8 cellular contexts compared by ENCODE assay signal in the genomic region with DNA sequence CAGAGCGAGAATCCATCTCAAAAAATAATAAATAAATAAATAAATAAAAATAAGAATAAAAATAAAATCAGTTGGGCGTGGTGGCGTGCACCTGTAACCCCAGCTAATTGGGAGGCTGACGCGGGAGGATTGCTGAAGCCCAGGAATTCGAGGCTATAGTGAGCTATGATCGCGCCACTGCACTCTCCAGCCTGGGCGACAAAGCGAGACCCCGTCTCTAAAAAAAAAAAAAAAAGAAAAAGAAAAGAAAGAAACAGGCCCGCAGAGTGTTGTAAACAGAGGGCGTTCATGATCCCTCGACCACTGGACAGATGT. TPM values are rescaled to one million over a fixed set of nuclear protein-coding genes. Genes with fewer than 3 reads are reported as not detected.
DNase-seq lines count a peak whose midpoint lies in the region; ATAC-seq and TF ChIP-seq lines count a peak whose summit lies in the region.

No MANE protein-coding gene starts in this region.

- CTCF ChIA-PET in Calu3 (lab: Charles Lee), result interaction anchor here (0.6 to 2.1 kb wide), 18 partner anchors 8 to 476 kb away, joined by 3 to 29 read pairs (median 4); partner anchors contain the start of genes BLVRB, C19orf47, PLD3 and SERTAD3

- TF ChIP-seq CTCF in Calu3 (IDR thresholded peaks at IDR 0.05; ENCODE audit: unreplicated experiment) (no peak), Peyer's patch (IDR thresholded peaks at IDR 0.05) (no peak), epithelial cell of proximal tubule (conservative IDR thresholded peaks at IDR 0.05; ENCODE audit: low read depth, low read length) (no peak), progenitor cell of endocrine pancreas (IDR thresholded peaks at IDR 0.05; ENCODE audit: unreplicated experiment) (no peak)

- H3K4me1 ChIP-seq in Peyer's patch, result peaks cover 3 to 42% (median 11%) of the 10 kb centered on the region in 4 donors

- H3K27me3 Mint-ChIP-seq in Calu3 (ENCODE audit: unreplicated experiment) (no peaks in the 10 kb centered on the region), progenitor cell of endocrine pancreas (peaks cover 2% of the 10 kb centered on the region)

- H3K9me3 Mint-ChIP-seq in Calu3 (ENCODE audit: low read depth, unreplicated experiment) (no peaks in the 10 kb centered on the region), progenitor cell of endocrine pancreas (ENCODE audit: low read depth) (no peaks in the 10 kb centered on the region)

- intact Hi-C loops in Calu3 (cut with micrococcal nuclease; ENCODE audit: unreplicated experiment), result no loop called here

- ATAC-seq in HG02885 (IDR thresholded peaks at IDR 0.05; ENCODE audit: poor library complexity, unreplicated experiment), result no peak

- BruUV-seq in Calu3 (replicated peaks; lab: Mats Ljungman, UMichigan), result no TSS peak

- peak overlapping the region; percentile 86 for H3K27ac Mint-ChIP-seq in Calu3 (ENCODE audit: unreplicated experiment)
- H3K27ac Mint-ChIP-seq in progenitor cell of endocrine pancreas, result peak overlapping the region; percentile 97

- H3K27ac ChIP-seq in Peyer's patch, result peak overlapping the region; percentile 95 to 99 (median 96)

- DNase-seq in Calu3, result no peak
- DNase-seq in Peyer's patch, result peak in 1 of 3 donors; percentile 40
- no peak for DNase-seq in epithelial cell of proximal tubule (ENCODE audit: low read depth)
- DNase-seq in progenitor cell of endocrine pancreas (ENCODE audit: low spot score, unreplicated experiment), result no peak
- DNase-seq in glomerular visceral epithelial cell (ENCODE audit: extremely low spot score), result no peak
- no peak for DNase-seq in anterior cingulate cortex (lab: John Stamatoyannopoulos, UW)
- DNase-seq in NCI-H1436 treated with DMSO at 0.1 percent for 48 hours (lab: John Stamatoyannopoulos, UW), result no peak

- peaks cover 52% of the 10 kb centered on the region for H3K4me1 Mint-ChIP-seq in Calu3 (ENCODE audit: low read depth, unreplicated experiment)
- H3K4me1 Mint-ChIP-seq in progenitor cell of endocrine pancreas (ENCODE audit: low read depth), result peaks cover 12% of the 10 kb centered on the region

- peaks cover 0 to 13% (median 0%) of the 10 kb centered on the region in 3 donors for H3K36me3 ChIP-seq in Peyer's patch

- H3K4me3 ChIP-seq in Peyer's patch (peak overlapping the region; percentile 52 to 71 (median 60)), epithelial cell of proximal tubule (ENCODE audit: low read depth, low read length) (peak overlapping the region; percentile 66)

- H3K4me3 Mint-ChIP-seq in Calu3 (ENCODE audit: low read depth, unreplicated experiment) (peak overlapping the region; percentile 77), progenitor cell of endocrine pancreas (ENCODE audit: low read depth) (peak overlapping the region; percentile 71)

- no peak for TF ChIP-seq POLR2A in Peyer's patch (IDR thresholded peaks at IDR 0.05)

- H3K27me3 ChIP-seq in Peyer's patch, result no peaks in the 10 kb centered on the region

- H3K36me3 Mint-ChIP-seq in Calu3 (ENCODE audit: insufficient read depth, unreplicated experiment) (peaks cover 43% of the 10 kb centered on the region), progenitor cell of endocrine pancreas (ENCODE audit: insufficient read depth) (no peaks in the 10 kb centered on the region)

- H3K9me3 ChIP-seq in Peyer's patch, result no peaks in the 10 kb centered on the region

RNA-seq across cellular contexts. Expression of gene SERTAD1, which starts 5.4 kb away (rescaled TPM):
- total RNA-seq in Calu3 (2022), result 12.3 and 15.4 TPM in 2 replicates
- 10 to 100 TPM in 2 of 4 donors, 1 to 10 TPM in 2; 4.1 to 18.2 (median 11.6) TPM for total RNA-seq in Peyer's patch
- total RNA-seq in epithelial cell of proximal tubule, result 14.2 and 14.5 TPM in 2 replicates
- 4.1 and 4.4 TPM in 2 replicates for total RNA-seq in progenitor cell of endocrine pancreas

RNA-seq across cellular contexts. Expression of gene PRX, which starts 7.2 kb away (rescaled TPM):
- total RNA-seq in Calu3 (2022), result 1.6 and 1.8 TPM in 2 replicates
- total RNA-seq in Peyer's patch, result 1 to 10 TPM; 1.4 to 7.4 (median 3.0) TPM
- 0.80 and 1.3 TPM in 2 replicates for total RNA-seq in epithelial cell of proximal tubule
- total RNA-seq in progenitor cell of endocrine pancreas, result 0.96 and 1.2 TPM in 2 replicates

RNA-seq across cellular contexts. Expression of gene SERTAD3, which starts 23.7 kb away (rescaled TPM):
- total RNA-seq in Calu3 (2022) (51.9 and 56.7 TPM in 2 replicates), Peyer's patch (10 to 100 TPM in 3 of 4 donors, 1 to 10 TPM in 1; 9.1 to 22.4 (median 15.2) TPM), epithelial cell of proximal tubule (11.3 and 18.1 TPM in 2 replicates), progenitor cell of endocrine pancreas (26.5 and 27.5 TPM in 2 replicates)

RNA-seq across cellular contexts. Expression of gene HIPK4, which starts 30.4 kb away (rescaled TPM):
- total RNA-seq in Calu3 (2022), result 0.14 TPM in 1 of 2 replicates, not detected in the other
- total RNA-seq in Peyer's patch, result not detected
- total RNA-seq in epithelial cell of proximal tubule, result not detected in 2 replicates
- 0.11 TPM in 1 of 2 replicates, not detected in the other for total RNA-seq in progenitor cell of endocrine pancreas

RNA-seq across cellular contexts. Expression of gene BLVRB, which starts 45.1 kb away (rescaled TPM):
- 107 and 118 TPM in 2 replicates for total RNA-seq in Calu3 (2022)
- 100 to 1,000 TPM; 148 to 277 (median 218) TPM for total RNA-seq in Peyer's patch
- total RNA-seq in epithelial cell of proximal tubule, result 29.0 and 34.0 TPM in 2 replicates
- total RNA-seq in progenitor cell of endocrine pancreas, result 14.0 and 16.4 TPM in 2 replicates
